Comparison of ENCODE assay signal across 12 cellular contexts in genomic region chr10:7622969-7623368, GRCh38. TPM values are rescaled to one million over a fixed set of nuclear protein-coding genes. Genes with fewer than 3 reads are reported as not detected.
DNase-seq lines count a peak whose midpoint lies in the region; ATAC-seq and TF ChIP-seq lines count a peak whose summit lies in the region.
"Had no signal": no experiment of that assay in that cellular context is flagged by ENCODE, and none has a peak within 500 bp of the region (broad histone marks: within the 10 kb centered on the region; RNA-seq: fewer than 3 reads in every experiment).

No MANE protein-coding gene starts in this region.

- no peak for ATAC-seq in lower lobe of right lung

- no peaks in the 10 kb centered on the region for H3K27me3 ChIP-seq in lower lobe of right lung (ENCODE audit: low read depth)
- H3K27me3 ChIP-seq: SJCRH30, transverse colon had no signal

- DNase-seq in NCI-H1417 (lab: John Stamatoyannopoulos, UW), result peak in 2 of 3 experiments; percentile 14 to 48
- DNase-seq in NCI-H1417 treated with DMSO at 0.1 percent for 48 hours (lab: John Stamatoyannopoulos, UW), result no peak
- peak; percentile 2 for DNase-seq in dermis blood vessel endothelial cell
- no peak for DNase-seq in lower lobe of right lung
- DNase-seq in activated CD4-positive, alpha-beta T cell treated with anti-CD3 and anti-CD28 coated beads for 48 hours, result no peak
- no peak for DNase-seq in activated CD8-positive, alpha-beta memory T cell treated with anti-CD3 and anti-CD28 coated beads, Interleukin-2, amount 50 U/mL, for 48 hours
- no peak for DNase-seq in HT-29 (ENCODE audit: low spot score)
- DNase-seq: mammary epithelial cell, transverse colon had no signal

- intact Hi-C loops in lower lobe of right lung (cut with DNase I), result no loop called here

- no peak overlapping the region for H3K27ac ChIP-seq in lower lobe of right lung
- H3K27ac ChIP-seq: SJCRH30, transverse colon had no signal

- no peak for TF ChIP-seq EP300 in Ishikawa (IDR thresholded peaks at IDR 0.05; ENCODE audit: borderline replicate concordance)

- H3K9me3 ChIP-seq in lower lobe of right lung, result no peaks in the 10 kb centered on the region
- H3K9me3 ChIP-seq: SJCRH30, transverse colon had no signal

- peak; percentile 36 for TF ChIP-seq RAD21 in Ishikawa (IDR thresholded peaks at IDR 0.05; ENCODE audit: low read depth)

- no peak overlapping the region for H3K4me3 ChIP-seq in lower lobe of right lung
- H3K4me3 ChIP-seq: SJCRH30, transverse colon had no signal

- peaks cover 7% of the 10 kb centered on the region for H3K4me1 ChIP-seq in lower lobe of right lung
- H3K4me1 ChIP-seq: SJCRH30 had no signal

- H3K36me3 ChIP-seq in lower lobe of right lung, result no peaks in the 10 kb centered on the region
- H3K36me3 ChIP-seq: SJCRH30, transverse colon had no signal

- peak; percentile 27 for TF ChIP-seq CTCF in lower lobe of right lung (IDR thresholded peaks at IDR 0.05)

TF ChIP-seq in Ishikawa, 13 proteins besides CTCF, POLR2A, EP300 and RAD21:
- TF ChIP-seq CREB1 (IDR thresholded peaks at IDR 0.05; ENCODE audit: low read depth) (no peak), USF1 (IDR thresholded peaks at IDR 0.05) (no peak), TEAD4 (IDR thresholded peaks at IDR 0.05) (no peak), ZBTB7A (IDR thresholded peaks at IDR 0.05; ENCODE audit: low read depth) (no peak), NFIC (IDR thresholded peaks at IDR 0.05) (no peak)

RNA-seq across cellular contexts. Expression of gene ITIH5, which starts 43.8 kb away (rescaled TPM):
- 0.51 and 0.65 TPM in 2 replicates for total RNA-seq in dermis blood vessel endothelial cell
- 14.8 TPM for total RNA-seq in lower lobe of right lung
- total RNA-seq in HT-29 (2014; rRNA removed; shearing (Covaris generic)), result not detected in 2 replicates
- total RNA-seq: NCI-H460 had no signal

Comparison
In these comparisons a context has a peak if more than half of its experiments do, and no peak if none do; other contexts are left out.
1. DNase-seq: peak in NCI-H1417 (2 of 3) and dermis blood vessel endothelial cell (single experiment); none in NCI-H1417 treated with DMSO at 0.1 percent for 48 hours (single experiment), lower lobe of right lung (single experiment), activated CD4-positive, alpha-beta T cell treated with anti-CD3 and anti-CD28 coated beads for 48 hours (single experiment), activated CD8-positive, alpha-beta memory T cell treated with anti-CD3 and anti-CD28 coated beads, Interleukin-2, amount 50 U/mL, for 48 hours (single experiment) and HT-29 (single experiment).